22 cellular contexts compared by ENCODE assay signal in genomic region chr17:44442806-44443205, GRCh38. TPM values are rescaled to one million over a fixed set of nuclear protein-coding genes. Genes with fewer than 3 reads are reported as not detected.
DNase-seq lines count a peak whose midpoint lies in the region; ATAC-seq and TF ChIP-seq lines count a peak whose summit lies in the region.
"Had no signal": no experiment of that assay in that cellular context is flagged by ENCODE, and none has a peak within 500 bp of the region (broad histone marks: within the 10 kb centered on the region; RNA-seq: fewer than 3 reads in every experiment).

No MANE protein-coding gene starts in this region.

- no peak for TF ChIP-seq EP300 in transverse colon (IDR thresholded peaks at IDR 0.05; ENCODE audit: low read depth)

- H3K9me2 ChIP-seq in Karpas-422 (replicated peaks; ENCODE audit: insufficient read depth, low read length): no peaks in the 10 kb centered on the region

- H3K9me3 ChIP-seq in Karpas-422 (ENCODE audit: low read length) (no peaks in the 10 kb centered on the region), psoas muscle (no peaks in the 10 kb centered on the region), thyroid gland (no peaks in the 10 kb centered on the region), colonic mucosa (no peaks in the 10 kb centered on the region), transverse colon (no peaks in the 10 kb centered on the region)
- H3K9me3 ChIP-seq: A549, BE2C, BLaER1 had no signal

- H3K27me3 ChIP-seq in Karpas-422 (ENCODE audit: low read length): no peaks in the 10 kb centered on the region
- no peaks in the 10 kb centered on the region for H3K27me3 ChIP-seq in psoas muscle (ENCODE audit: insufficient read depth in 3 of 3, low read length in 2 of 3)
- H3K27me3 ChIP-seq in thyroid gland: no peaks in the 10 kb centered on the region
- no peaks in the 10 kb centered on the region for H3K27me3 ChIP-seq in colonic mucosa
- H3K27me3 ChIP-seq in transverse colon: no peaks in the 10 kb centered on the region
- H3K27me3 ChIP-seq: BE2C, BLaER1 had no signal

- peak overlapping the region; percentile 11 for H3K4me2 ChIP-seq in Karpas-422 (ENCODE audit: low read depth, low read length, poor library complexity, severe bottlenecking)
- H3K4me2 ChIP-seq: A549, BLaER1 had no signal

- no peak for ATAC-seq in psoas muscle
- ATAC-seq: A549, GM12878 had no signal

- H3K9ac ChIP-seq in Karpas-422 (ENCODE audit: low read length) (no peak overlapping the region), colonic mucosa (ENCODE audit: low read depth in 2 of 2, low read length in 2 of 2) (no peak overlapping the region)
- H3K9ac ChIP-seq: BLaER1 had no signal

- DNase-seq in Karpas-422: no peak
- DNase-seq in psoas muscle: no peak
- peak; percentile 52 to 59 for DNase-seq in thyroid gland
- no peak for DNase-seq in colonic mucosa
- DNase-seq in transverse colon: no peak
- DNase-seq: BE2C; C1 segment of cervical spinal cord; CD4-positive, alpha-beta memory T cell; CD4-positive, CD25-positive, alpha-beta regulatory T cell; CD8-positive, alpha-beta memory T cell; COR-L47; DMS 273 treated with DMSO at 0.1 percent for 48 hours; DMS153; DMS53; DMS79; DND-41; EL; GDM1 had no signal

- no peak overlapping the region for H3K4me3 ChIP-seq in Karpas-422 (ENCODE audit: low read length)
- H3K4me3 ChIP-seq in psoas muscle: no peak overlapping the region
- H3K4me3 ChIP-seq in thyroid gland (replicated peaks in 1 of 3): no peak overlapping the region
- no peak overlapping the region for H3K4me3 ChIP-seq in colonic mucosa
- H3K4me3 ChIP-seq in transverse colon: no peak overlapping the region
- H3K4me3 ChIP-seq: A549, BLaER1, GM12878 had no signal

- intact Hi-C loops in psoas muscle (cut with DNase I) (loop anchor here in 1 of 2 donors (5.0 kb wide), 1 partner anchor 34 kb away; no protein-coding TSS in a partner anchor), thyroid gland (cut with DNase I) (no loop called here), colonic mucosa (cut with DNase I) (no loop called here), transverse colon (cut with DNase I; ENCODE audit: low total_unique reads) (no loop called here)

- no peak overlapping the region for H2AFZ ChIP-seq in Karpas-422 (ENCODE audit: low read length)

- WGBS in psoas muscle, 3 donors: 96 to 97% (median 97%) methylated on average over 3 of the region's 3 CpGs
- WGBS in thyroid gland, 2 donors: 49 to 63% methylated on average over 3 of the region's 3 CpGs
- WGBS in transverse colon (ENCODE audit: low coverage in 1 of 2), 2 donors: 92 to 93% methylated on average over 2 to 3 of the region's 3 CpGs

- no peaks in the 10 kb centered on the region for H4K20me1 ChIP-seq in Karpas-422 (ENCODE audit: insufficient read depth, low read depth, low read length)

- TF ChIP-seq CTCF in psoas muscle (IDR thresholded peaks at IDR 0.05): no peak
- TF ChIP-seq CTCF in thyroid gland (IDR thresholded peaks at IDR 0.05): no peak
- no peak for TF ChIP-seq CTCF in colonic mucosa (IDR thresholded peaks at IDR 0.05)
- no peak for TF ChIP-seq CTCF in transverse colon (IDR thresholded peaks at IDR 0.05)

- in situ Hi-C loops in transverse colon (cut with MboI; ENCODE audit: low pct_ligation_motif_present in 1 of 4, low pct_unique_long_range_greater_than_20kb in 1 of 4, low sequenced_read_pairs in 3 of 4): no loop called here

- peaks cover 21% of the 10 kb centered on the region for H3K4me1 ChIP-seq in Karpas-422 (ENCODE audit: low read length)
- H3K4me1 ChIP-seq in psoas muscle: peaks cover 33% of the 10 kb centered on the region
- H3K4me1 ChIP-seq in thyroid gland: peaks cover 7 to 22% of the 10 kb centered on the region in 2 donors
- H3K4me1 ChIP-seq in colonic mucosa: no peaks in the 10 kb centered on the region
- peaks cover 0 to 11% (median 1%) of the 10 kb centered on the region in 4 donors for H3K4me1 ChIP-seq in transverse colon
- H3K4me1 ChIP-seq: BE2C had no signal

- peaks cover 5% of the 10 kb centered on the region; the same call in 1 of the 2 replicates for H3K36me3 ChIP-seq in Karpas-422 (ENCODE audit: insufficient read depth, low read length)
- no peaks in the 10 kb centered on the region for H3K36me3 ChIP-seq in psoas muscle (ENCODE audit: insufficient read depth in 1 of 2, low read depth in 1 of 2)
- H3K36me3 ChIP-seq in thyroid gland: no peaks in the 10 kb centered on the region
- H3K36me3 ChIP-seq in colonic mucosa: no peaks in the 10 kb centered on the region
- H3K36me3 ChIP-seq in transverse colon: no peaks in the 10 kb centered on the region
- H3K36me3 ChIP-seq: BE2C had no signal

- no peak for TF ChIP-seq POLR2A in thyroid gland (IDR thresholded peaks at IDR 0.05)
- TF ChIP-seq POLR2A in transverse colon (IDR thresholded peaks at IDR 0.05): no peak

- H3K79me2 ChIP-seq in Karpas-422 (ENCODE audit: low read length): peaks cover 87% of the 10 kb centered on the region

- H3K27ac ChIP-seq in Karpas-422 (ENCODE audit: low read length) (peak overlapping the region; percentile 29), psoas muscle (peak overlapping the region; percentile 39), thyroid gland (no peak overlapping the region), colonic mucosa (no peak overlapping the region), transverse colon (no peak overlapping the region)
- H3K27ac ChIP-seq: 22Rv1, BLaER1 had no signal

RNA-seq across cellular contexts. Expression of gene ITGA2B, which starts 53.4 kb away (rescaled TPM):
- total RNA-seq in Karpas-422 (2014; rRNA removed; shearing (Covaris generic); ENCODE audit: low replicate concordance): 0.07 and 0.26 TPM in 2 replicates
- total RNA-seq in psoas muscle (under 1 TPM; 0.08 to 0.97 (median 0.23) TPM), thyroid gland (1 to 10 TPM; 2.0 to 4.6 (median 3.3) TPM), colonic mucosa (under 1 TPM; 0.37 to 0.69 TPM), transverse colon (under 1 TPM in 2 of 4 donors, not detected in 2; 0.14 to 0.32 TPM)
- under 1 TPM; 0.13 to 0.69 (median 0.16) TPM for polyA plus RNA-seq in psoas muscle
- polyA plus RNA-seq: CD4-positive, alpha-beta memory T cell; CD4-positive, CD25-positive, alpha-beta regulatory T cell had no signal

Comparison
In these comparisons a context has a peak if more than half of its experiments do, and no peak if none do; other contexts are left out.
1. DNase-seq: peak in thyroid gland (2 of 2); none in Karpas-422 (single experiment), psoas muscle (0 of 2), colonic mucosa (single experiment) and transverse colon (single experiment).
2. H3K27ac ChIP-seq: peak in Karpas-422 (single experiment) and psoas muscle (single experiment); none in thyroid gland (0 of 3), colonic mucosa (single experiment) and transverse colon (0 of 4).